Comparison of ENCODE assay signal across 2 cellular contexts in genomic region chr5:14581891-14582796, GRCh38.
TF ChIP-seq lines count a peak whose summit lies in the region.

No MANE protein-coding gene starts in this region.

TF ChIP-seq in HEK293, 187 proteins besides CTCF, POLR2A, EP300 and RAD21 (continued from another document and continues in another):
- TF ChIP-seq ZIC2 (tag by site-specific recombination; IDR thresholded peaks at IDR 0.05), result peak; percentile 22; the same call in 1 of the 2 replicates
- peak; percentile 70 for TF ChIP-seq ZNF561 (tag by site-specific recombination; IDR thresholded peaks at IDR 0.05; ENCODE audit: borderline replicate concordance)
- TF ChIP-seq, protein P1, sequence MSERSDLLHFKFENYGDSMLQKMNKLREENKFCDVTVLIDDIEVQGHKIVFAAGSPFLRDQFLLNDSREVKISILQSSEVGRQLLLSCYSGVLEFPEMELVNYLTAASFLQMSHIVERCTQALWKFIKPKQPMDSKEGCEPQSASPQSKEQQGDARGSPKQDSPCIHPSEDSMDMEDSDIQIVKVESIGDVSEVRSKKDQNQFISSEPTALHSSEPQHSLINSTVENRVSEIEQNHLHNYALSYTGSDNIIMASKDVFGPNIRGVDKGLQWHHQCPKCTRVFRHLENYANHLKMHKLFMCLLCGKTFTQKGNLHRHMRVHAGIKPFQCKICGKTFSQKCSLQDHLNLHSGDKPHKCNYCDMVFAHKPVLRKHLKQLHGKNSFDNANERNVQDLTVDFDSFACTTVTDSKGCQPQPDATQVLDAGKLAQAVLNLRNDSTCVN (tag by site-specific recombination; optimal IDR thresholded peaks at IDR 0.05), result peak; percentile 94
- TF ChIP-seq ZNF449 (tag by site-specific recombination; IDR thresholded peaks at IDR 0.05), result no peak
- peak; percentile 62; the same call in 1 of the 2 replicates for TF ChIP-seq ZNF121 (tag by site-specific recombination; IDR thresholded peaks at IDR 0.05)
- TF ChIP-seq ZNF660 (tag by site-specific recombination; IDR thresholded peaks at IDR 0.05), result peak; percentile 39; the same call in 1 of the 2 replicates
- TF ChIP-seq KLF1 (tag by site-specific recombination; IDR thresholded peaks at IDR 0.05), result peak; percentile 37
- peak; percentile 76 for TF ChIP-seq ZBTB48 (tag by site-specific recombination; IDR thresholded peaks at IDR 0.05)
- TF ChIP-seq KLF10 (tag by site-specific recombination; IDR thresholded peaks at IDR 0.05), result 0 out of 2 replicates have a peak, but pooled peaks have one; percentile 28
- TF ChIP-seq, protein P2, sequence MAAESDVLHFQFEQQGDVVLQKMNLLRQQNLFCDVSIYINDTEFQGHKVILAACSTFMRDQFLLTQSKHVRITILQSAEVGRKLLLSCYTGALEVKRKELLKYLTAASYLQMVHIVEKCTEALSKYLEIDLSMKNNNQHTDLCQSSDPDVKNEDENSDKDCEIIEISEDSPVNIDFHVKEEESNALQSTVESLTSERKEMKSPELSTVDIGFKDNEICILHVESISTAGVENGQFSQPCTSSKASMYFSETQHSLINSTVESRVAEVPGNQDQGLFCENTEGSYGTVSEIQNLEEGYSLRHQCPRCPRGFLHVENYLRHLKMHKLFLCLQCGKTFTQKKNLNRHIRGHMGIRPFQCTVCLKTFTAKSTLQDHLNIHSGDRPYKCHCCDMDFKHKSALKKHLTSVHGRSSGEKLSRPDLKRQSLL (tag by site-specific recombination; IDR thresholded peaks at IDR 0.05), result peak; percentile 90
- TF ChIP-seq, protein P3, sequence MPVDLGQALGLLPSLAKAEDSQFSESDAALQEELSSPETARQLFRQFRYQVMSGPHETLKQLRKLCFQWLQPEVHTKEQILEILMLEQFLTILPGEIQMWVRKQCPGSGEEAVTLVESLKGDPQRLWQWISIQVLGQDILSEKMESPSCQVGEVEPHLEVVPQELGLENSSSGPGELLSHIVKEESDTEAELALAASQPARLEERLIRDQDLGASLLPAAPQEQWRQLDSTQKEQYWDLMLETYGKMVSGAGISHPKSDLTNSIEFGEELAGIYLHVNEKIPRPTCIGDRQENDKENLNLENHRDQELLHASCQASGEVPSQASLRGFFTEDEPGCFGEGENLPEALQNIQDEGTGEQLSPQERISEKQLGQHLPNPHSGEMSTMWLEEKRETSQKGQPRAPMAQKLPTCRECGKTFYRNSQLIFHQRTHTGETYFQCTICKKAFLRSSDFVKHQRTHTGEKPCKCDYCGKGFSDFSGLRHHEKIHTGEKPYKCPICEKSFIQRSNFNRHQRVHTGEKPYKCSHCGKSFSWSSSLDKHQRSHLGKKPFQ (tag by site-specific recombination; IDR thresholded peaks at IDR 0.05), result peak; percentile 37
- TF ChIP-seq ZNF596 (tag by site-specific recombination; IDR thresholded peaks at IDR 0.05), result peak; percentile 32; the same call in 1 of the 2 replicates
- peak; percentile 58 for TF ChIP-seq GLIS2 (tag by site-specific recombination; IDR thresholded peaks at IDR 0.05)
- no peak; the same call in 1 of the 2 replicates for TF ChIP-seq SP3 (tag by site-specific recombination; IDR thresholded peaks at IDR 0.05)
- no peak for TF ChIP-seq GLIS1 (tag by site-specific recombination; IDR thresholded peaks at IDR 0.05)
- TF ChIP-seq ZNF692 (tag by site-specific recombination; IDR thresholded peaks at IDR 0.05), result peak; percentile 57
- TF ChIP-seq ZBTB20 (tag by site-specific recombination; IDR thresholded peaks at IDR 0.05), result peak; percentile 93

TF ChIP-seq in HepG2, 621 proteins besides CTCF, POLR2A, EP300 and RAD21 (continued from another document):
- TF ChIP-seq ZNF687 (CRISPR knock-in tag; IDR thresholded peaks at IDR 0.05), result peak; percentile 41; the same call in 1 of the 2 replicates
- no peak for TF ChIP-seq ZBTB37 (CRISPR knock-in tag; IDR thresholded peaks at IDR 0.05)
- TF ChIP-seq ZNF790 (CRISPR knock-in tag; IDR thresholded peaks at IDR 0.05; ENCODE audit: borderline replicate concordance), result no peak
- peak; percentile 91 for TF ChIP-seq ZNF777 (CRISPR knock-in tag; IDR thresholded peaks at IDR 0.05)
- no peak for TF ChIP-seq SALL2 (CRISPR knock-in tag; IDR thresholded peaks at IDR 0.05)
- no peak for TF ChIP-seq ZNF263 (CRISPR knock-in tag; IDR thresholded peaks at IDR 0.05)
- 0 out of 2 replicates have a peak, but pooled peaks have one; percentile 24 for TF ChIP-seq TFDP1 (CRISPR knock-in tag; IDR thresholded peaks at IDR 0.05; ENCODE audit: borderline replicate concordance)
- peak; percentile 27; the same call in 1 of the 2 replicates for TF ChIP-seq SALL1 (CRISPR knock-in tag; IDR thresholded peaks at IDR 0.05)
- TF ChIP-seq ZBTB1 (CRISPR knock-in tag; IDR thresholded peaks at IDR 0.05; ENCODE audit: borderline replicate concordance), result no peak
- 0 out of 2 replicates have a peak, but pooled peaks have one; percentile 42 for TF ChIP-seq ZNF740 (CRISPR knock-in tag; IDR thresholded peaks at IDR 0.05)
- TF ChIP-seq FOXO1 (CRISPR knock-in tag; IDR thresholded peaks at IDR 0.05), result no peak
- 0 out of 2 replicates have a peak, but pooled peaks have one; percentile 17 for TF ChIP-seq ZFP91 (CRISPR knock-in tag; IDR thresholded peaks at IDR 0.05; ENCODE audit: borderline replicate concordance)
- TF ChIP-seq, protein P4, sequence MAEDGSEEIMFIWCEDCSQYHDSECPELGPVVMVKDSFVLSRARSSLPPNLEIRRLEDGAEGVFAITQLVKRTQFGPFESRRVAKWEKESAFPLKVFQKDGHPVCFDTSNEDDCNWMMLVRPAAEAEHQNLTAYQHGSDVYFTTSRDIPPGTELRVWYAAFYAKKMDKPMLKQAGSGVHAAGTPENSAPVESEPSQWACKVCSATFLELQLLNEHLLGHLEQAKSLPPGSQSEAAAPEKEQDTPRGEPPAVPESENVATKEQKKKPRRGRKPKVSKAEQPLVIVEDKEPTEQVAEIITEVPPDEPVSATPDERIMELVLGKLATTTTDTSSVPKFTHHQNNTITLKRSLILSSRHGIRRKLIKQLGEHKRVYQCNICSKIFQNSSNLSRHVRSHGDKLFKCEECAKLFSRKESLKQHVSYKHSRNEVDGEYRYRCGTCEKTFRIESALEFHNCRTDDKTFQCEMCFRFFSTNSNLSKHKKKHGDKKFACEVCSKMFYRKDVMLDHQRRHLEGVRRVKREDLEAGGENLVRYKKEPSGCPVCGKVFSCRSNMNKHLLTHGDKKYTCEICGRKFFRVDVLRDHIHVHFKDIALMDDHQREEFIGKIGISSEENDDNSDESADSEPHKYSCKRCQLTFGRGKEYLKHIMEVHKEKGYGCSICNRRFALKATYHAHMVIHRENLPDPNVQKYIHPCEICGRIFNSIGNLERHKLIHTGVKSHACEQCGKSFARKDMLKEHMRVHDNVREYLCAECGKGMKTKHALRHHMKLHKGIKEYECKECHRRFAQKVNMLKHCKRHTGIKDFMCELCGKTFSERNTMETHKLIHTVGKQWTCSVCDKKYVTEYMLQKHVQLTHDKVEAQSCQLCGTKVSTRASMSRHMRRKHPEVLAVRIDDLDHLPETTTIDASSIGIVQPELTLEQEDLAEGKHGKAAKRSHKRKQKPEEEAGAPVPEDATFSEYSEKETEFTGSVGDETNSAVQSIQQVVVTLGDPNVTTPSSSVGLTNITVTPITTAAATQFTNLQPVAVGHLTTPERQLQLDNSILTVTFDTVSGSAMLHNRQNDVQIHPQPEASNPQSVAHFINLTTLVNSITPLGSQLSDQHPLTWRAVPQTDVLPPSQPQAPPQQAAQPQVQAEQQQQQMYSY (CRISPR knock-in tag; IDR thresholded peaks at IDR 0.05), result no peak
- no peak for TF ChIP-seq TGIF2 (CRISPR knock-in tag; IDR thresholded peaks at IDR 0.05)
- peak; percentile 27 for TF ChIP-seq HNRNPLL (IDR thresholded peaks at IDR 0.05; ENCODE audit: low read depth, low read length, poor library complexity, severe bottlenecking)
- 0 out of 2 replicates have a peak, but pooled peaks have one; percentile 50 for TF ChIP-seq RNF2 (conservative IDR thresholded peaks at IDR 0.05; ENCODE audit: low read depth)
